Comparison of ENCODE assay signal across 1 cellular context in genomic region chr2:119681196-119681867, GRCh38.
TF ChIP-seq lines count a peak whose summit lies in the region.

No MANE protein-coding gene starts in this region.

TF ChIP-seq in HepG2, 621 proteins besides CTCF, POLR2A, EP300 and RAD21 (continued from another document):
- TF ChIP-seq, protein P1, sequence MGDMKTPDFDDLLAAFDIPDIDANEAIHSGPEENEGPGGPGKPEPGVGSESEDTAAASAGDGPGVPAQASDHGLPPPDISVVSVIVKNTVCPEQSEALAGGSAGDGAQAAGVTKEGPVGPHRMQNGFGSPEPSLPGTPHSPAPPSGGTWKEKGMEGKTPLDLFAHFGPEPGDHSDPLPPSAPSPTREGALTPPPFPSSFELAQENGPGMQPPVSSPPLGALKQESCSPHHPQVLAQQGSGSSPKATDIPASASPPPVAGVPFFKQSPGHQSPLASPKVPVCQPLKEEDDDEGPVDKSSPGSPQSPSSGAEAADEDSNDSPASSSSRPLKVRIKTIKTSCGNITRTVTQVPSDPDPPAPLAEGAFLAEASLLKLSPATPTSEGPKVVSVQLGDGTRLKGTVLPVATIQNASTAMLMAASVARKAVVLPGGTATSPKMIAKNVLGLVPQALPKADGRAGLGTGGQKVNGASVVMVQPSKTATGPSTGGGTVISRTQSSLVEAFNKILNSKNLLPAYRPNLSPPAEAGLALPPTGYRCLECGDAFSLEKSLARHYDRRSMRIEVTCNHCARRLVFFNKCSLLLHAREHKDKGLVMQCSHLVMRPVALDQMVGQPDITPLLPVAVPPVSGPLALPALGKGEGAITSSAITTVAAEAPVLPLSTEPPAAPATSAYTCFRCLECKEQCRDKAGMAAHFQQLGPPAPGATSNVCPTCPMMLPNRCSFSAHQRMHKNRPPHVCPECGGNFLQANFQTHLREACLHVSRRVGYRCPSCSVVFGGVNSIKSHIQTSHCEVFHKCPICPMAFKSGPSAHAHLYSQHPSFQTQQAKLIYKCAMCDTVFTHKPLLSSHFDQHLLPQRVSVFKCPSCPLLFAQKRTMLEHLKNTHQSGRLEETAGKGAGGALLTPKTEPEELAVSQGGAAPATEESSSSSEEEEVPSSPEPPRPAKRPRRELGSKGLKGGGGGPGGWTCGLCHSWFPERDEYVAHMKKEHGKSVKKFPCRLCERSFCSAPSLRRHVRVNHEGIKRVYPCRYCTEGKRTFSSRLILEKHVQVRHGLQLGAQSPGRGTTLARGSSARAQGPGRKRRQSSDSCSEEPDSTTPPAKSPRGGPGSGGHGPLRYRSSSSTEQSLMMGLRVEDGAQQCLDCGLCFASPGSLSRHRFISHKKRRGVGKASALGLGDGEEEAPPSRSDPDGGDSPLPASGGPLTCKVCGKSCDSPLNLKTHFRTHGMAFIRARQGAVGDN (CRISPR knock-in tag; IDR thresholded peaks at IDR 0.05): peak; percentile 36; the same call in 1 of the 2 replicates
- TF ChIP-seq, protein P2, sequence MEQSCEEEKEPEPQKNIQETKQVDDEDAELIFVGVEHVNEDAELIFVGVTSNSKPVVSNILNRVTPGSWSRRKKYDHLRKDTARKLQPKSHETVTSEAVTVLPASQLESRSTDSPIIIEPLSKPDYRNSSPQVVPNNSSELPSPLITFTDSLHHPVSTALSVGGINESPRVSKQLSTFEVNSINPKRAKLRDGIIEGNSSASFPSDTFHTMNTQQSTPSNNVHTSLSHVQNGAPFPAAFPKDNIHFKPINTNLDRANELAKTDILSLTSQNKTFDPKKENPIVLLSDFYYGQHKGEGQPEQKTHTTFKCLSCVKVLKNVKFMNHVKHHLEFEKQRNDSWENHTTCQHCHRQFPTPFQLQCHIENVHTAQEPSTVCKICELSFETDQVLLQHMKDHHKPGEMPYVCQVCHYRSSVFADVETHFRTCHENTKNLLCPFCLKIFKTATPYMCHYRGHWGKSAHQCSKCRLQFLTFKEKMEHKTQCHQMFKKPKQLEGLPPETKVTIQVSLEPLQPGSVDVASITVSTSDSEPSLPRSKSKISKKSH (CRISPR knock-in tag; IDR thresholded peaks at IDR 0.05; ENCODE audit: borderline replicate concordance): no peak
- TF ChIP-seq STAG1 (CRISPR knock-in tag; IDR thresholded peaks at IDR 0.05) (no peak), RBFOX2 (IDR thresholded peaks at IDR 0.05; ENCODE audit: low read depth, low read length) (peak; percentile 50), AGO2 (optimal IDR thresholded peaks at IDR 0.05; ENCODE audit: low read depth, low read length) (peak; percentile 92), ZNF788 (CRISPR knock-in tag; IDR thresholded peaks at IDR 0.05; ENCODE audit: borderline replicate concordance) (no peak)
- TF ChIP-seq, protein P3, sequence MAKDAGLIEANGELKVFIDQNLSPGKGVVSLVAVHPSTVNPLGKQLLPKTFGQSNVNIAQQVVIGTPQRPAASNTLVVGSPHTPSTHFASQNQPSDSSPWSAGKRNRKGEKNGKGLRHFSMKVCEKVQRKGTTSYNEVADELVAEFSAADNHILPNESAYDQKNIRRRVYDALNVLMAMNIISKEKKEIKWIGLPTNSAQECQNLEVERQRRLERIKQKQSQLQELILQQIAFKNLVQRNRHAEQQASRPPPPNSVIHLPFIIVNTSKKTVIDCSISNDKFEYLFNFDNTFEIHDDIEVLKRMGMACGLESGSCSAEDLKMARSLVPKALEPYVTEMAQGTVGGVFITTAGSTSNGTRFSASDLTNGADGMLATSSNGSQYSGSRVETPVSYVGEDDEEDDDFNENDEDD (CRISPR knock-in tag; IDR thresholded peaks at IDR 0.05; ENCODE audit: borderline replicate concordance): no peak
